In genomic region chr5:42604171-42604711, GRCh38 we compare ENCODE assay signal across 22 cellular contexts.
"Had no signal": no experiment of that assay in that cellular context is flagged by ENCODE, and none has a peak within 500 bp of the region (broad histone marks: within the 10 kb centered on the region; RNA-seq: fewer than 3 reads in every experiment).

No MANE protein-coding gene starts in this region.

- ATAC-seq: left ventricle myocardium superior; lower lobe of right lung; natural killer cell; pancreas; stimulated activated naive B cell treated with anti-CD40 and anti-IgM and Interleukin-4, amounts not matched to agents 10 μg/mL and 1 μg/mL and 100 μg/mL, for 72 hours had no signal

- H3K27ac Mint-ChIP-seq: natural killer cell; stimulated activated naive B cell treated with anti-CD40 and anti-IgM and Interleukin-4, amounts not matched to agents 10 μg/mL and 1 μg/mL and 100 μg/mL, for 72 hours; stimulated activated naive CD8-positive, alpha-beta T cell treated with anti-CD3 and anti-CD28 coated beads, Interleukin-15, Interleukin-2, amounts not matched to agents 100 ng/mL and 50 ng/mL, for 24 hours had no signal

- H3K4me3 ChIP-seq: dorsolateral prefrontal cortex, esophagus squamous epithelium, lower lobe of right lung, pancreas, right atrium auricular region, sigmoid colon, skin epidermis, suprapubic skin, transverse colon had no signal

- H3K36me3 Mint-ChIP-seq: natural killer cell had no signal

- H3K4me1 ChIP-seq: lower lobe of right lung, pancreas, right atrium auricular region had no signal

- H3K4me1 Mint-ChIP-seq: natural killer cell; stimulated activated naive B cell treated with anti-CD40 and anti-IgM and Interleukin-4, amounts not matched to agents 10 μg/mL and 1 μg/mL and 100 μg/mL, for 72 hours had no signal

- H3K27me3 ChIP-seq: esophagus squamous epithelium, neutrophil, pancreas, right atrium auricular region, sigmoid colon, suprapubic skin, transverse colon had no signal

- H3K9me3 ChIP-seq: esophagus squamous epithelium, lower lobe of right lung, neutrophil, pancreas, right atrium auricular region, sigmoid colon, suprapubic skin, transverse colon had no signal

- DNase-seq: central memory CD4-positive, alpha-beta T cell; dorsolateral prefrontal cortex; effector CD8-positive, alpha-beta T cell; endodermal cell; esophagus squamous epithelium; foreskin melanocyte; left ventricle myocardium superior; lower lobe of right lung; natural killer cell; pancreas; sigmoid colon; stimulated activated CD4-positive, alpha-beta T cell treated with anti-CD3 and anti-CD28 coated beads, Interleukin-15, amount 100 ng/mL, for 24 hours; stimulated activated CD4-positive, alpha-beta T cell treated with anti-CD3 and anti-CD28 coated beads, Interleukin-2, amount 100 ng/mL, for 48 hours; stimulated activated naive B cell treated with anti-CD40 and anti-IgM and Interleukin-4, amounts not matched to agents 10 μg/mL and 1 μg/mL and 100 μg/mL, for 72 hours; transverse colon had no signal

- H3K9me3 Mint-ChIP-seq: endodermal cell; stimulated activated naive CD8-positive, alpha-beta T cell treated with anti-CD3 and anti-CD28 coated beads, Interleukin-15, Interleukin-2, amounts not matched to agents 100 ng/mL and 50 ng/mL, for 24 hours had no signal

- H3K36me3 ChIP-seq: esophagus squamous epithelium, lower lobe of right lung, neutrophil, pancreas, right atrium auricular region, sigmoid colon, suprapubic skin, transverse colon had no signal

- H3K4me3 Mint-ChIP-seq: natural killer cell; stimulated activated naive B cell treated with anti-CD40 and anti-IgM and Interleukin-4, amounts not matched to agents 10 μg/mL and 1 μg/mL and 100 μg/mL, for 72 hours; stimulated activated naive CD8-positive, alpha-beta T cell treated with anti-CD3 and anti-CD28 coated beads, Interleukin-15, Interleukin-2, amounts not matched to agents 100 ng/mL and 50 ng/mL, for 24 hours had no signal

- FAIRE-seq: colon, keratinocyte, pancreas had no signal

- H3K27ac ChIP-seq: dorsolateral prefrontal cortex, esophagus squamous epithelium, lower lobe of right lung, neutrophil, pancreas, right atrium auricular region, sigmoid colon, skin epidermis, suprapubic skin, transverse colon had no signal
